Comparison of ENCODE assay signal across 8 cellular contexts in the genomic region with DNA sequence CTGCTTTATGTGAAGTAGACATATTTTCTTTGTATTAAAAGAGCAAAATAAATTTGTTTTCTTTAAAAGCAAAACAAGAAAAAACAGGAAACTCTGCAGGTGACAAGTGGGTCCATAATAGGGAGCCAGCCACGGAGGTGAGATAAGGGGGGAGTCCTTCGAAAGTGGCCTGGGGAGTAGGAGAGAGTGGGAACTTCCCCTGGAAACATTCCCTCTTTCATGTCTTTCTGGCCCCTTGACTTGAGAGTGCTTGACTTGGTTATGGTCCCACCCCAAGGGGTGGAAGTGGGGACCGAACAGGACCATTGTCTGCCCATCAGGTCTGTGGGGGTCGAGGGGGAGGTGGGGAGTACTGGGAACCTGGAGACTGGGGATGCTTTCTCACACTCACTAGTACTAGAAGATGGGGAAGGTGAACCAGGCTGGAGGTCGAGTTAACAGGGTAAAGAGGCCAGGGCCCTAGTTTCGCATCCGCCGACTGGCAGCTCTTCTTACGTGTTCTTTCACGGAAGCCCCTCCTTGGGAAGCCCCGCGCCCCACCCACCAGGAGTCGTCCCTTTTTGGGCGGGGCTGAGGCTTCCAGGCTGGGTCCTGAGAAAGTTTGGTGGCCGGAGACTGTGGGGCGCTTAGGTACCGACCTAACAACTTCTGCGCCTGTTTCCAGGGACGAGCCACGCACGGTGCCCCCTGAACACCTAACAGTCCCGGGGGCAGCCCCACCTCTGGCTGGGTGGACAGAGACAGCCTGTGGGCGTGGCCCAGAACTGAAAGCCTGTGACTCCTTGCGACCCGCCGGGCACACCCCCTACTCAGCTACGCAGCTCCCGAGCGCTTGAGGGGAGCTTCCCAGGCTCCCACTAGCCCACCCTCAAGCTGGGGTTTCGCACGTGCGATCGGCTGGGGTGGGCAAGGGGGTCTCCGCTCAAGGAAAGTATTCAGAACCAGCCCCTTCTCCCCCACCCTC. TPM values are rescaled to one million over a fixed set of nuclear protein-coding genes. Genes with fewer than 3 reads are reported as not detected.
DNase-seq lines count a peak whose midpoint lies in the region; ATAC-seq and TF ChIP-seq lines count a peak whose summit lies in the region.

No MANE protein-coding gene starts in this region.

- no peaks in the 10 kb centered on the region for H3K9me3 ChIP-seq in CD4-positive, alpha-beta T cell (ENCODE audit: control insufficient read depth, low read length)
- H3K9me3 ChIP-seq in stomach smooth muscle (ENCODE audit: control insufficient read depth in 2 of 2, low read length in 2 of 2) = no peaks in the 10 kb centered on the region

- peaks cover 30% of the 10 kb centered on the region for H3K27me3 Mint-ChIP-seq in CD4-positive, alpha-beta T cell
- H3K27me3 Mint-ChIP-seq in naive B cell = peaks cover 9 to 24% (median 11%) of the 10 kb centered on the region in 3 donors

- no peaks in the 10 kb centered on the region for H3K36me3 ChIP-seq in stomach smooth muscle (ENCODE audit: control insufficient read depth in 2 of 2, insufficient read depth in 2 of 2, low read length in 2 of 2)

- peak; percentile 31 for ATAC-seq in CD4-positive, alpha-beta T cell (ENCODE audit: poor library complexity)
- ATAC-seq in GM19455 (IDR thresholded peaks at IDR 0.05; ENCODE audit: unreplicated experiment) (peak; percentile 39), naive B cell (ENCODE audit: low read depth in 2 of 2) (peak; percentile 58 to 59)

- peak; percentile 65 to 82 (median 72) for DNase-seq in CD4-positive, alpha-beta T cell
- DNase-seq in HT1080 (ENCODE audit: low read depth) = peak; percentile 36
- peak; percentile 77 for DNase-seq in activated CD4-positive, alpha-beta T cell treated with anti-CD3 and anti-CD28 coated beads for 1 hour
- peak; percentile 63 for DNase-seq in ecto neural progenitor cell (ENCODE audit: low spot score)
- peak; percentile 84 for DNase-seq in naive B cell
- DNase-seq in NCI-H2029 treated with DMSO at 0.1 percent for 48 hours (lab: John Stamatoyannopoulos, UW) = no peak

- H3K27ac Mint-ChIP-seq in CD4-positive, alpha-beta T cell = peak overlapping the region; percentile 95
- peak overlapping the region; percentile 89 to 98 (median 98) for H3K27ac Mint-ChIP-seq in naive B cell

- no peaks in the 10 kb centered on the region for H3K9me3 Mint-ChIP-seq in CD4-positive, alpha-beta T cell
- peaks cover 0 to 2% (median 0%) of the 10 kb centered on the region in 7 donors for H3K9me3 Mint-ChIP-seq in naive B cell

- peak overlapping the region; percentile 95 for H3K4me3 Mint-ChIP-seq in CD4-positive, alpha-beta T cell
- peak overlapping the region; percentile 82 to 97 (median 92) for H3K4me3 Mint-ChIP-seq in naive B cell

- peak overlapping the region; percentile 55 to 72 for H3K9ac ChIP-seq in stomach smooth muscle (ENCODE audit: low read length in 2 of 2)

- peak overlapping the region; percentile 82 to 87 for H3K4me3 ChIP-seq in stomach smooth muscle (ENCODE audit: low read length in 2 of 2)

- H3K4me1 Mint-ChIP-seq in CD4-positive, alpha-beta T cell (ENCODE audit: low read depth) = peaks cover 58% of the 10 kb centered on the region
- peaks cover 30 to 66% (median 64%) of the 10 kb centered on the region in 3 donors for H3K4me1 Mint-ChIP-seq in naive B cell

- H3K4me1 ChIP-seq in stomach smooth muscle (ENCODE audit: control insufficient read depth, insufficient read depth, low read length) = peaks cover 60% of the 10 kb centered on the region

- POLR2A ChIA-PET in CD4-positive, alpha-beta T cell (lab: Charles Lee) = interaction anchor here (0.6 to 5.5 kb wide), 17 partner anchors 9 to 607 kb away, joined by 3 to 51 read pairs (median 5); partner anchors contain the start of genes B3GNT9, CBFB, CKLF and MATCAP1

- peaks cover 20% of the 10 kb centered on the region for H3K36me3 Mint-ChIP-seq in CD4-positive, alpha-beta T cell (ENCODE audit: low read depth)
- H3K36me3 Mint-ChIP-seq in naive B cell = no peaks in the 10 kb centered on the region

- CTCF ChIA-PET in CD4-positive, alpha-beta T cell (lab: Charles Lee) = interaction anchor here (0.9 to 4.0 kb wide), 6 partner anchors 8 to 141 kb away, joined by 3 to 20 read pairs (median 8); partner anchors contain the start of genes B3GNT9 and MATCAP1

- H3K27ac ChIP-seq in CD4-positive, alpha-beta T cell (ENCODE audit: low read depth, low read length) = peak overlapping the region; percentile 81
- no peak overlapping the region for H3K27ac ChIP-seq in stomach smooth muscle (ENCODE audit: low read length)

- no peak for TF ChIP-seq CTCF in CD4-positive, alpha-beta T cell (IDR thresholded peaks at IDR 0.05)

- H3K27me3 ChIP-seq in CD4-positive, alpha-beta T cell (ENCODE audit: control insufficient read depth, insufficient read depth, low read length) = peaks cover 25% of the 10 kb centered on the region
- peaks cover 9 to 47% of the 10 kb centered on the region in 2 donors for H3K27me3 ChIP-seq in stomach smooth muscle (ENCODE audit: control insufficient read depth in 1 of 2, insufficient read depth in 2 of 2, low read length in 2 of 2)

- intact Hi-C loops in CD4-positive, alpha-beta T cell (cut with DNase I, micrococcal nuclease) = loop anchor here in 1 of 2 experiments (1.0 to 2.0 kb wide), 2 partner anchors 50 to 85 kb away; partner anchors contain the start of gene PHAF1

RNA-seq across cellular contexts. Expression of gene TRADD, which starts 0.8 kb away (rescaled TPM):
- total RNA-seq in CD4-positive, alpha-beta T cell = 10 to 100 TPM; 32.4 to 34.0 TPM
- 10.9 and 13.7 TPM in 2 replicates for total RNA-seq in HT1080 (2014; rRNA removed; shearing (Covaris generic))
- polyA plus RNA-seq in HT1080 (2015; cell fraction: cytosol; rRNA removed) = 14.3 and 16.3 TPM in 2 replicates
- 17.1 and 23.5 TPM in 2 replicates for polyA plus RNA-seq in HT1080 (2015; cell fraction: nucleus; rRNA removed)
- 10 to 100 TPM; 46.2 to 62.9 (median 54.4) TPM for polyA plus RNA-seq in naive B cell (ENCODE audit: low read depth in 6 of 6)

RNA-seq across cellular contexts. Expression of gene FBXL8, which starts 0.8 kb away (rescaled TPM):
- 10 to 100 TPM; 11.5 to 11.6 TPM for total RNA-seq in CD4-positive, alpha-beta T cell
- 10.3 and 12.8 TPM in 2 replicates for total RNA-seq in HT1080 (2014; rRNA removed; shearing (Covaris generic))
- polyA plus RNA-seq in HT1080 (2015; cell fraction: cytosol; rRNA removed) = 12.4 and 12.6 TPM in 2 replicates
- 111 and 134 TPM in 2 replicates for polyA plus RNA-seq in HT1080 (2015; cell fraction: nucleus; rRNA removed)
- polyA plus RNA-seq in naive B cell (ENCODE audit: low read depth in 6 of 6) = 1 to 10 TPM in 5 of 6 donors, not detected in 1; 1.0 to 2.0 (median 1.5) TPM

RNA-seq across cellular contexts. Expression of gene HSF4, which starts 5.6 kb away (rescaled TPM):
- total RNA-seq in CD4-positive, alpha-beta T cell = 10 to 100 TPM; 19.7 to 26.1 TPM
- total RNA-seq in HT1080 (2014; rRNA removed; shearing (Covaris generic)) = 9.0 and 11.0 TPM in 2 replicates
- 2.5 and 4.2 TPM in 2 replicates for polyA plus RNA-seq in HT1080 (2015; cell fraction: cytosol; rRNA removed)
- 170 and 196 TPM in 2 replicates for polyA plus RNA-seq in HT1080 (2015; cell fraction: nucleus; rRNA removed)
- polyA plus RNA-seq in naive B cell (ENCODE audit: low read depth in 6 of 6) = not detected

RNA-seq across cellular contexts. Expression of gene B3GNT9, which starts 8.1 kb away (rescaled TPM):
- 1 to 10 TPM; 2.0 to 2.5 TPM for total RNA-seq in CD4-positive, alpha-beta T cell
- total RNA-seq in HT1080 (2014; rRNA removed; shearing (Covaris generic)) = 2.8 and 5.6 TPM in 2 replicates
- polyA plus RNA-seq in HT1080 (2015; cell fraction: cytosol; rRNA removed) = 3.5 and 4.3 TPM in 2 replicates
- polyA plus RNA-seq in HT1080 (2015; cell fraction: nucleus; rRNA removed) = 3.2 and 4.1 TPM in 2 replicates
- under 1 TPM in 4 of 6 donors, not detected in 2; 0.09 to 0.73 (median 0.36) TPM for polyA plus RNA-seq in naive B cell (ENCODE audit: low read depth in 6 of 6)

RNA-seq across cellular contexts. Expression of gene NOL3, which starts 11.4 kb away (rescaled TPM):
- 1 to 10 TPM; 1.1 to 1.2 TPM for total RNA-seq in CD4-positive, alpha-beta T cell
- total RNA-seq in HT1080 (2014; rRNA removed; shearing (Covaris generic)) = 18.4 and 22.8 TPM in 2 replicates
- polyA plus RNA-seq in HT1080 (2015; cell fraction: cytosol; rRNA removed) = 24.8 and 26.9 TPM in 2 replicates
- polyA plus RNA-seq in HT1080 (2015; cell fraction: nucleus; rRNA removed) = 68.5 and 72.4 TPM in 2 replicates
- polyA plus RNA-seq in naive B cell (ENCODE audit: low read depth in 6 of 6) = under 1 TPM in 1 of 6 donors, not detected in 5; 0.27 TPM
